In the genomic region with DNA sequence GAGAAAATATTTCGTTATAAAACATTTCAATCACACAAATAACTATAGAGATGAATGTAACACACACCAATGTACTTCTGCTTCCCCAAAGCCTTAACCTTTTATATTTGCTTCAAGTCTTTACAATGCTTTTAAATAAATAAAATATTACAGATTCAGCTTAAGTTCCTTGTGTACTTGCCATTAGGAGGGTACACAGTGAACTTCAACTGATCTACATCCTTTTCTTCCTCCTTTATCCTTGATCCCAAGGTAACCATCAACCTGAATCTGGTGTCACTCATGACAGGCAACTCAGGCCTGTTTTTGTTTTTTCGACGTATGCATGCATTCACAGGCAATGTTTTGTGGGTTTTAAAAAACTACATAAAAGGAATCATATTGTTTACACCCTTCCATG, we compare ENCODE assay signal across 7 cellular contexts.
"Had no signal": no experiment of that assay in that cellular context is flagged by ENCODE, and none has a peak within 500 bp of the region (broad histone marks: within the 10 kb centered on the region; RNA-seq: fewer than 3 reads in every experiment).

No MANE protein-coding gene starts in this region.

- FAIRE-seq: G401.6, GM12878, GM12892, GM18507, GM19239 had no signal

- ATAC-seq: GM12878 had no signal

- H3K4me3 ChIP-seq: GM12878 had no signal

- DNase-seq: GDM1, GF-D8 had no signal
